ENCODE assay signal across 9 cellular contexts in the genomic region with DNA sequence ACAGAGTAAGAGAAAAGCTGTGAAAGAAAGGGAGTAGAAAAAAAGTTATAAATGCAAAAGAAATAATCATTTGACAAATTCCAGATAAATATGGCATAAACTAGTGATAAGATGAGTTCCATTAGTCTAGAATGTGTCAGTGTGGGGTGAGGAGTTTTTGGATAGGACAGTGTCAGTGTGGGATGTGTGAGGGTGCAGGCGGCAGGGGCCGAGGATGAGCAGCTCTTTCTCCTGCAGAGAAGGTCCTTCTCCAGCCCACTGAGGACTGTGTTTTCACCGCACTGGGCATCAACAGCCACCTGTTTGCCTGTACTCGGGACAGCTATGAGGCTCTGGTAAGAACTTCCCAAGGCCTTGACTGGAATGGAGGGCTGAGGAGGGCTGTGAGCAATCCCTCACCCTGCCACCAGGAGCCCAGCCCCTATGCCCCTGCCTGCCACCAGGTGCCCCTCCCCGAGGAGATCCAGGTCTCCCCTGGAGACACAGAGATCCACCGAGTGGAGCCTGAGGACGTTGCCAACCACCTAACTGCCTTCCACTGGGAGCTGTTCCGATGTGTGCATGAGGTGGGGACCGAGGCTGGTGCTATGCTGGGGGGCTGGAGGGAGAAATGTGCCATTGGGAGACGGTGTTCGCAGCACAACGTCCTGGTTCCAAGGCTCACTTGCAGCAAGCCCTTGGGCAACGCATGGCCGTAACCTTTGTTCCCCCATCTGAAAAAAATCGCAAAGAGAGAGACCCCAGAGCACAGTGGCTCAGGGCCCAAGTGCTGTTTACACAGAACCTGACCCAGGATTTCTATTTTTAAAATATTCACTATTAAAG. TPM values are rescaled to one million over a fixed set of nuclear protein-coding genes. Genes with fewer than 3 reads are reported as not detected.
DNase-seq lines count a peak whose midpoint lies in the region; ATAC-seq and FAIRE-seq lines count a peak whose summit lies in the region.
"Had no signal": no experiment of that assay in that cellular context is flagged by ENCODE, and none has a peak within 500 bp of the region (broad histone marks: within the 10 kb centered on the region; RNA-seq: fewer than 3 reads in every experiment).

No MANE protein-coding gene starts in this region.

- no peaks in the 10 kb centered on the region for H3K9me3 Mint-ChIP-seq in activated naive CD8-positive, alpha-beta T cell treated with anti-CD3 and anti-CD28 coated beads, Interleukin-2, amount 10 ng/mL, durations not matched to agents 7 days and 5 days

- H3K27me3 Mint-ChIP-seq in activated naive CD8-positive, alpha-beta T cell treated with anti-CD3 and anti-CD28 coated beads, Interleukin-2, amount 10 ng/mL, durations not matched to agents 7 days and 5 days = peaks cover 3% of the 10 kb centered on the region

- in situ Hi-C loops in G401 (cut with HindIII; ENCODE audit: low sequenced_read_pairs) = no loop called here

- H3K36me3 Mint-ChIP-seq in activated naive CD8-positive, alpha-beta T cell treated with anti-CD3 and anti-CD28 coated beads, Interleukin-2, amount 10 ng/mL, durations not matched to agents 7 days and 5 days = no peaks in the 10 kb centered on the region

- FAIRE-seq in urothelium cell line (lab: Jason Lieb, UNC) = no peak
- FAIRE-seq: pancreas had no signal

- POLR2A ChIA-PET in activated naive CD8-positive, alpha-beta T cell treated with anti-CD3 and anti-CD28 coated beads, Interleukin-2, amount 10 ng/mL, durations not matched to agents 7 days and 5 days (lab: Charles Lee) = interaction anchor here (0.9 to 1.8 kb wide), 4 partner anchors 28 to 173 kb away, joined by 3 to 23 read pairs (median 4); no protein-coding TSS in a partner anchor

- no peak for ATAC-seq in activated naive CD8-positive, alpha-beta T cell treated with anti-CD3 and anti-CD28 coated beads, Interleukin-2, amount 10 ng/mL, durations not matched to agents 7 days and 5 days (ENCODE audit: low read depth)
- peak; percentile 3 for ATAC-seq in left lobe of liver
- no peak for ATAC-seq in GM21367 (IDR thresholded peaks at IDR 0.05; ENCODE audit: unreplicated experiment)
- ATAC-seq in HG02763 (IDR thresholded peaks at IDR 0.05; ENCODE audit: unreplicated experiment) = no peak

- H3K4me1 Mint-ChIP-seq in activated naive CD8-positive, alpha-beta T cell treated with anti-CD3 and anti-CD28 coated beads, Interleukin-2, amount 10 ng/mL, durations not matched to agents 7 days and 5 days = peaks cover 14% of the 10 kb centered on the region

- DNase-seq in G401 (ENCODE audit: low spot score) = peak; percentile 41
- DNase-seq in NCI-H345 treated with DMSO at 0.1 percent for 48 hours (lab: John Stamatoyannopoulos, UW; ENCODE audit: unreplicated experiment) = peak; percentile 49
- DNase-seq in activated naive CD8-positive, alpha-beta T cell treated with anti-CD3 and anti-CD28 coated beads, Interleukin-2, amount 10 ng/mL, durations not matched to agents 7 days and 5 days = no peak
- no peak for DNase-seq in left lobe of liver (ENCODE audit: low spot score)
- no peak for DNase-seq in urothelium cell line (ENCODE audit: low spot score)
- DNase-seq in cerebellar nuclear complex (lab: John Stamatoyannopoulos, UW) = no peak

- H3K27ac Mint-ChIP-seq in activated naive CD8-positive, alpha-beta T cell treated with anti-CD3 and anti-CD28 coated beads, Interleukin-2, amount 10 ng/mL, durations not matched to agents 7 days and 5 days = no peak overlapping the region

- peak overlapping the region; percentile 76 for H3K4me3 Mint-ChIP-seq in activated naive CD8-positive, alpha-beta T cell treated with anti-CD3 and anti-CD28 coated beads, Interleukin-2, amount 10 ng/mL, durations not matched to agents 7 days and 5 days

RNA-seq across cellular contexts. Expression of a gene that starts 13.1 kb away (rescaled TPM):
- total RNA-seq in G401 (2014; rRNA removed; shearing (Covaris generic)) = 1.1 and 2.6 TPM in 2 replicates
- total RNA-seq in activated naive CD8-positive, alpha-beta T cell treated with anti-CD3 and anti-CD28 coated beads, Interleukin-2, amount 10 ng/mL, durations not matched to agents 7 days and 5 days = 1 to 10 TPM; 4.9 to 5.4 TPM
- 19.3 TPM for total RNA-seq in left lobe of liver

RNA-seq across cellular contexts. Expression of a gene that starts 28.7 kb away (rescaled TPM):
- total RNA-seq in G401 (2014; rRNA removed; shearing (Covaris generic)) = 4.6 and 9.7 TPM in 2 replicates
- 10 to 100 TPM; 27.7 to 28.5 TPM for total RNA-seq in activated naive CD8-positive, alpha-beta T cell treated with anti-CD3 and anti-CD28 coated beads, Interleukin-2, amount 10 ng/mL, durations not matched to agents 7 days and 5 days
- total RNA-seq in left lobe of liver = 10.3 TPM

RNA-seq across cellular contexts. Expression of a gene that starts 50.1 kb away (rescaled TPM):
- 31.1 and 61.1 TPM in 2 replicates for total RNA-seq in G401 (2014; rRNA removed; shearing (Covaris generic))
- total RNA-seq in activated naive CD8-positive, alpha-beta T cell treated with anti-CD3 and anti-CD28 coated beads, Interleukin-2, amount 10 ng/mL, durations not matched to agents 7 days and 5 days = 100 to 1,000 TPM; 100 to 101 TPM
- total RNA-seq in left lobe of liver = 25.1 TPM

Comparison
In these comparisons a context has a peak if more than half of its experiments do, and no peak if none do; other contexts are left out.
1. DNase-seq: peak in G401 (single experiment) and NCI-H345 treated with DMSO at 0.1 percent for 48 hours (single experiment); none in activated naive CD8-positive, alpha-beta T cell treated with anti-CD3 and anti-CD28 coated beads, Interleukin-2, amount 10 ng/mL, durations not matched to agents 7 days and 5 days (single experiment), left lobe of liver (single experiment), urothelium cell line (single experiment) and cerebellar nuclear complex (0 of 2).